ENCODE assay signal across 13 cellular contexts in the genomic region with DNA sequence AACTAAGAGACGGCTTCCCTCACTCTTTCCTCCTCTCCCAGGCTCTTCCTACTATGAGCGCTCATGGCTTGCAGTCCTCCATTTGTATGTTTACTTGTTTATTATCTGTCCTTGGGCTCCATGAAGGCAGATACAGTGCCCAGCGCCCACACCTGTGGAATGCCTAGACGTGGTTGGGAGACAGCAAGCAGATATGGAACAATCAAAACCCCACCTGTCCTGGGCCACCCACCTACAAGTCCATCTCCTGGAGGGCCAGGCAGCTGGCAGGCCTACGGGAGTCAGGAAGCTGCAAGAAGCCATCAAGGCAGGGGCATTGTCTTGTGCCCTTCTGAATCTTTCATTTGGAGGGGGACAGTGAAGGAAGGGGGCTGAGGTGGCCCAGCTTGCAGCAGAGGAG.
DNase-seq lines count a peak whose midpoint lies in the region; ATAC-seq and TF ChIP-seq lines count a peak whose summit lies in the region.
"Had no signal": no experiment of that assay in that cellular context is flagged by ENCODE, and none has a peak within 500 bp of the region (broad histone marks: within the 10 kb centered on the region; RNA-seq: fewer than 3 reads in every experiment).

No MANE protein-coding gene starts in this region.

- H3K4me3 ChIP-seq in left ventricle myocardium inferior = peak overlapping the region; percentile 94
- H3K4me3 ChIP-seq in skeletal muscle tissue (ENCODE audit: low read length in 3 of 3) = no peak overlapping the region

- POLR2A ChIA-PET in WTC11 (lab: Charles Lee) = interaction anchor here (0.6 to 1.5 kb wide), 2 partner anchors 13 to 58 kb away, joined by 3 read pairs; no protein-coding TSS in a partner anchor

- H3K4me1 ChIP-seq in left ventricle myocardium inferior = peaks cover 84% of the 10 kb centered on the region
- H3K4me1 ChIP-seq in skeletal muscle tissue (ENCODE audit: control insufficient read depth in 3 of 3, insufficient read depth in 3 of 3, low read length in 3 of 3) = peaks cover 74 to 90% (median 75%) of the 10 kb centered on the region in 3 donors

- H3K27me3 ChIP-seq in left ventricle myocardium inferior (ENCODE audit: low read depth) = no peaks in the 10 kb centered on the region
- H3K27me3 ChIP-seq in skeletal muscle tissue (ENCODE audit: control insufficient read depth in 3 of 3, insufficient read depth in 3 of 3, low read length in 3 of 3) = no peaks in the 10 kb centered on the region

- no peak for DNase-seq in T-helper 1 cell
- no peak for DNase-seq in WTC11 (ENCODE audit: low spot score)
- no peak for DNase-seq in left ventricle myocardium inferior
- DNase-seq in GF-D8 (lab: John Stamatoyannopoulos, UW) = no peak
- DNase-seq: 8988T; activated effector memory CD4-positive, alpha-beta T cell treated with Interleukin-2 at 50 U/mL for 16 hours; DMS79 treated with DMSO at 0.1 percent for 48 hours; RPMI8226; stimulated activated naive CD4-positive, alpha-beta T cell treated with Interleukin-2 at 50 U/mL for 16 hours had no signal

- CTCF ChIA-PET in WTC11 (lab: Charles Lee) = interaction anchor here (0.6 to 4.1 kb wide), 4 partner anchors 18 to 100 kb away, joined by 3 to 27 read pairs (median 7); no protein-coding TSS in a partner anchor

- H3K27ac Mint-ChIP-seq in T-helper 1 cell treated with Interleukin-12 subunit alpha and Interleukin-12 subunit beta and Interleukin-4 antibody, amounts not matched to agents 30 μg/mL and 1 μg/mL, for 36 hours = no peak overlapping the region
- no peak overlapping the region for H3K27ac Mint-ChIP-seq in WTC11

- TF ChIP-seq CTCF in WTC11 (IDR thresholded peaks at IDR 0.05) = no peak
- TF ChIP-seq CTCF in left ventricle myocardium inferior (IDR thresholded peaks at IDR 0.05; ENCODE audit: borderline replicate concordance) = no peak

- no peaks in the 10 kb centered on the region for H3K27me3 Mint-ChIP-seq in T-helper 1 cell treated with Interleukin-12 subunit alpha and Interleukin-12 subunit beta and Interleukin-4 antibody, amounts not matched to agents 30 μg/mL and 1 μg/mL, for 36 hours (ENCODE audit: low read depth)
- peaks cover 25% of the 10 kb centered on the region for H3K27me3 Mint-ChIP-seq in WTC11 (ENCODE audit: low read depth)

- H3K9me3 ChIP-seq in left ventricle myocardium inferior (replicated peaks) = no peaks in the 10 kb centered on the region
- H3K9me3 ChIP-seq in skeletal muscle tissue (ENCODE audit: control insufficient read depth in 3 of 3, low read length in 3 of 3) = no peaks in the 10 kb centered on the region

- intact Hi-C loops in left ventricle myocardium inferior (cut with micrococcal nuclease) = no loop called here

- H3K27ac ChIP-seq in left ventricle myocardium inferior (replicated peaks) = peak overlapping the region; percentile 68
- peak overlapping the region; percentile 88 for H3K27ac ChIP-seq in skeletal muscle tissue (ENCODE audit: low read depth, low read length)

- no peaks in the 10 kb centered on the region for H3K9me3 Mint-ChIP-seq in T-helper 1 cell treated with Interleukin-12 subunit alpha and Interleukin-12 subunit beta and Interleukin-4 antibody, amounts not matched to agents 30 μg/mL and 1 μg/mL, for 36 hours
- H3K9me3 Mint-ChIP-seq in WTC11 = no peaks in the 10 kb centered on the region

- H3K4me3 Mint-ChIP-seq in T-helper 1 cell treated with Interleukin-12 subunit alpha and Interleukin-12 subunit beta and Interleukin-4 antibody, amounts not matched to agents 30 μg/mL and 1 μg/mL, for 36 hours = peak overlapping the region; percentile 41
- H3K4me3 Mint-ChIP-seq in WTC11 = peak overlapping the region; percentile 64

- peaks cover 11% of the 10 kb centered on the region for H3K36me3 Mint-ChIP-seq in T-helper 1 cell treated with Interleukin-12 subunit alpha and Interleukin-12 subunit beta and Interleukin-4 antibody, amounts not matched to agents 30 μg/mL and 1 μg/mL, for 36 hours (ENCODE audit: low read depth)
- no peaks in the 10 kb centered on the region for H3K36me3 Mint-ChIP-seq in WTC11

- ATAC-seq in WTC11 (no peak), GM21529 (IDR thresholded peaks at IDR 0.05; ENCODE audit: unreplicated experiment) (no peak), HG03175 (IDR thresholded peaks at IDR 0.05; ENCODE audit: unreplicated experiment) (no peak)

- H3K9ac ChIP-seq in skeletal muscle tissue (ENCODE audit: low read depth in 1 of 3, low read length in 3 of 3) = peak overlapping the region in 1 of 3 donors; percentile 65

- peaks cover 43% of the 10 kb centered on the region for H3K4me1 Mint-ChIP-seq in T-helper 1 cell treated with Interleukin-12 subunit alpha and Interleukin-12 subunit beta and Interleukin-4 antibody, amounts not matched to agents 30 μg/mL and 1 μg/mL, for 36 hours (ENCODE audit: low read depth)
- H3K4me1 Mint-ChIP-seq in WTC11 = peaks cover 31% of the 10 kb centered on the region

- no peaks in the 10 kb centered on the region for H3K36me3 ChIP-seq in left ventricle myocardium inferior
- no peaks in the 10 kb centered on the region for H3K36me3 ChIP-seq in skeletal muscle tissue (ENCODE audit: control insufficient read depth in 3 of 3, insufficient read depth in 3 of 3, low read length in 3 of 3)

TF ChIP-seq in WTC11, 78 proteins besides CTCF, POLR2A, EP300 and RAD21:
- TF ChIP-seq MAX (CRISPR knock-in tag; IDR thresholded peaks at IDR 0.05) (no peak), ESRRA (CRISPR knock-in tag; IDR thresholded peaks at IDR 0.05; ENCODE audit: borderline replicate concordance) (no peak), AFF4 (CRISPR knock-in tag; IDR thresholded peaks at IDR 0.05; ENCODE audit: borderline replicate concordance) (no peak), TP53 (CRISPR knock-in tag; IDR thresholded peaks at IDR 0.05) (no peak), EMX1 (CRISPR knock-in tag; IDR thresholded peaks at IDR 0.05) (no peak), ZBTB21 (CRISPR knock-in tag; IDR thresholded peaks at IDR 0.05; ENCODE audit: borderline replicate concordance) (no peak), PRRX2 (CRISPR knock-in tag; IDR thresholded peaks at IDR 0.05) (no peak)
